Comparison of ENCODE assay signal across 8 cellular contexts in the genomic region with DNA sequence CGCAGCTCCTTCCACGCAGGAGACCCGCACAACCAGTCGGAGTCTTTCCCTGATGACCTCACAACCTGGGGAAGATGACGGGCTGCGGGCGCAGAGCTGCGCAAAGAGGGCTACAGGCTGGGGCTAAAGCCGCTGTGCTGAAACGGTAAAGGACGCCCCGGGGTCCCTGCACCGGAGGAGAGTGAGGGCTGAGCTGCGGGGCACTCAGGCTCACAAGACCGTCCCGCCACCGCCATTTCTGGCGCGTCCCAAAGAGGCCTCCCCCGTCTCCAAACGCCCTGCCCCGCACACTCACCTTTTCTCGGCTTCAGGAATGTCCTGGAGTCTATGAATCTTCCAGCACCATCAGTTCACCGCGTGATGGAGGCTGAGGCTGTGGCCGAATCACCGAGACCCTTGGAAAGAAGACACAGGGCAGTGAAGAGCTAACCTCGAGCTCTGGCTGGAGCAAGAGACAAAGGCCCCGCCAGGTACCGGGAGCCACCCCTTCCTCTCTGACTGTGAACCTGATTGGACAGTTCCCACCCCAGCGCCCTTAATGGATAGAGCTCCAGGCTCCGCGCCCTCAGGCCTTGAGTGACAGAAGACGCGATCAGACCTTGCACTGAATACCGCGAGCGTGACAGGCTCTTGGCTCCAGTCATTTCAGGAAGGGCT.
DNase-seq lines count a peak whose midpoint lies in the region.

No MANE protein-coding gene starts in this region.

- no peaks in the 10 kb centered on the region for H3K27me3 ChIP-seq in iPS DF 6.9 (ENCODE audit: control insufficient read depth, insufficient read depth, low read length)

- H3K4me1 ChIP-seq in iPS DF 6.9 (ENCODE audit: control insufficient read depth, insufficient read depth, low read length): 0 out of 2 replicates have a peak, but pooled peaks cover 1% of the 10 kb centered on the region

- DNase-seq in NCI-H1105 (lab: John Stamatoyannopoulos, UW) (peak; percentile 67), iPS DF 6.9 (ENCODE audit: low read depth, low spot score) (peak; percentile 90), LoVo (ENCODE audit: low spot score) (no peak), AG08395 (ENCODE audit: low spot score) (no peak), NCI-H2107 treated with DMSO at 0.1 percent for 48 hours (lab: John Stamatoyannopoulos, UW; ENCODE audit: unreplicated experiment) (no peak)
- peak; percentile 5 for DNase-seq in activated gamma-delta T cell treated with anti-CD3 and anti-CD28 coated beads, Interleukin-2, amount 50 U/mL, for 16 hours (ENCODE audit: low read depth)
- peak; percentile 13 to 47 for DNase-seq in stimulated activated CD4-positive, alpha-beta T cell treated with anti-CD3 and anti-CD28 coated beads, Interleukin-15, amount 100 ng/mL, for 48 hours (ENCODE audit: low read depth in 2 of 2)

- no peaks in the 10 kb centered on the region for H3K9me3 ChIP-seq in iPS DF 6.9 (ENCODE audit: control insufficient read depth, insufficient read depth, low read length)

- H3K36me3 ChIP-seq in iPS DF 6.9 (ENCODE audit: control insufficient read depth, insufficient read depth, low read length): no peaks in the 10 kb centered on the region

- H3K27ac ChIP-seq in iPS DF 6.9 (ENCODE audit: low read length): no peak overlapping the region

- WGBS in iPS DF 6.9 (ENCODE audit: insufficient coverage, insufficient read length): no CpG with 5 or more reads among the region's 38 CpGs

- H3K4me3 ChIP-seq in GM08714 (ENCODE audit: low read length): peak overlapping the region; percentile 66; the same call in 1 of the 2 replicates
- H3K4me3 ChIP-seq in iPS DF 6.9 (ENCODE audit: low read length): peak overlapping the region; percentile 82

Comparison
In these comparisons a context has a peak if more than half of its experiments do, and no peak if none do; other contexts are left out.
1. DNase-seq: peak in NCI-H1105 (single experiment), activated gamma-delta T cell treated with anti-CD3 and anti-CD28 coated beads, Interleukin-2, amount 50 U/mL, for 16 hours (single experiment), iPS DF 6.9 (single experiment) and stimulated activated CD4-positive, alpha-beta T cell treated with anti-CD3 and anti-CD28 coated beads, Interleukin-15, amount 100 ng/mL, for 48 hours (2 of 2); none in LoVo (single experiment), AG08395 (single experiment) and NCI-H2107 treated with DMSO at 0.1 percent for 48 hours (single experiment).